Comparison of ENCODE assay signal across 14 cellular contexts in the genomic region with DNA sequence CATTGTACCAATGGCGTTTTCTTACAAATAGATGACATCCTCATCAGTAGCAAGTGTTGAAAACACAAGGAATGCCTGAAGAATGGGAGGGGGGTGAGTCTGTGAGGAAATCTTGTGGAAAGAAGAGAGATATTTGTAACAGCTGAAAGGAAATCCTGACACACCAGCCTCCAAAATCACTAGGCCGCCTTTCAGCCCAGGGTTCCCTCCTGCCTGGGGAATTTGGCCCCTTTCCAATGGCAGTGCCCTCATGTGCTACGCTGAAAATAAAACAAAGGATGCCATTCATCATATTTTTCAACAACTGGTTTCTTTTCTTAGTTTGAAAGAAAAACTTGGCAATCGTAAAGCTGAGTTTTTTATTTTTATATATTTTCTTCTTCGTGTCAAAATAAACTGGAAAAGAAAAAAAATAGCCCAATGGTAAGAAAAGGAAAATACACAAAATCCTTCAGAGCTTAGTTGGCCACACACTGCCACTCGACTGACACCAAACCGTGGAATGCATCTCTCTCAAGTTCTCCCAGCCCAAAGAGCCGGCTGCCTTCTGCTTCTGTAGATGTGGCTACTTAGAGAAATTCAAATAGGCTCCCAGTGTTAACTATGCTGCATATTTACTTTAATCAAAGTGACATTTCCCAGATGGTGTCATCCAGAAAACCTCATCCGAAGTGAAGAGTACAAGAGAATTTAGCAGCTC. TPM values are rescaled to one million over a fixed set of nuclear protein-coding genes. Genes with fewer than 3 reads are reported as not detected.
DNase-seq lines count a peak whose midpoint lies in the region; ATAC-seq and TF ChIP-seq lines count a peak whose summit lies in the region.
"Had no signal": no experiment of that assay in that cellular context is flagged by ENCODE, and none has a peak within 500 bp of the region (broad histone marks: within the 10 kb centered on the region; RNA-seq: fewer than 3 reads in every experiment).

No MANE protein-coding gene starts in this region.

- H3K27me3 Mint-ChIP-seq in effector memory CD8-positive, alpha-beta T cell: peaks cover 0 to 12% of the 10 kb centered on the region in 2 donors
- no peaks in the 10 kb centered on the region for H3K27me3 Mint-ChIP-seq in CD8-positive, alpha-beta memory T cell

- no peak overlapping the region for H3K27ac Mint-ChIP-seq in effector memory CD8-positive, alpha-beta T cell
- H3K27ac Mint-ChIP-seq in CD8-positive, alpha-beta memory T cell: no peak overlapping the region

- H3K4me3 ChIP-seq in astrocyte of the cerebellum (ENCODE audit: low read depth, low read length) (no peak overlapping the region), left ventricle myocardium inferior (no peak overlapping the region)
- no peak overlapping the region for H3K4me3 ChIP-seq in CD8-positive, alpha-beta memory T cell (ENCODE audit: low read length)
- H3K4me3 ChIP-seq: spleen had no signal

- H3K27me3 ChIP-seq in left ventricle myocardium inferior (ENCODE audit: low read depth): no peaks in the 10 kb centered on the region
- H3K27me3 ChIP-seq in CD8-positive, alpha-beta memory T cell (ENCODE audit: insufficient read depth, low read length, poor library complexity, severe bottlenecking): no peaks in the 10 kb centered on the region
- H3K27me3 ChIP-seq: spleen had no signal

- TF ChIP-seq CTCF in astrocyte of the cerebellum (IDR thresholded peaks at IDR 0.05; ENCODE audit: low read depth, low read length, missing control alignments) (no peak), left ventricle myocardium inferior (IDR thresholded peaks at IDR 0.05; ENCODE audit: borderline replicate concordance) (no peak)

- intact Hi-C loops in left ventricle myocardium inferior (cut with micrococcal nuclease): no loop called here

- no peaks in the 10 kb centered on the region for H3K9me3 Mint-ChIP-seq in effector memory CD8-positive, alpha-beta T cell
- no peaks in the 10 kb centered on the region for H3K9me3 Mint-ChIP-seq in CD8-positive, alpha-beta memory T cell

- no peak overlapping the region for H3K27ac ChIP-seq in left ventricle myocardium inferior (replicated peaks)
- H3K27ac ChIP-seq in CD8-positive, alpha-beta memory T cell (ENCODE audit: low read depth, low read length): no peak overlapping the region
- H3K27ac ChIP-seq: spleen had no signal

- H3K9me3 ChIP-seq in left ventricle myocardium inferior (replicated peaks): no peaks in the 10 kb centered on the region
- no peaks in the 10 kb centered on the region for H3K9me3 ChIP-seq in CD8-positive, alpha-beta memory T cell (ENCODE audit: low read length)
- H3K9me3 ChIP-seq: spleen had no signal

- peaks cover 11% of the 10 kb centered on the region for H3K4me1 ChIP-seq in left ventricle myocardium inferior
- H3K4me1 ChIP-seq in CD8-positive, alpha-beta memory T cell (ENCODE audit: insufficient read depth, low read length): no peaks in the 10 kb centered on the region

- no peaks in the 10 kb centered on the region for H3K36me3 Mint-ChIP-seq in effector memory CD8-positive, alpha-beta T cell (ENCODE audit: insufficient read depth)
- no peaks in the 10 kb centered on the region for H3K36me3 Mint-ChIP-seq in CD8-positive, alpha-beta memory T cell

- no peaks in the 10 kb centered on the region for H3K4me1 Mint-ChIP-seq in effector memory CD8-positive, alpha-beta T cell (ENCODE audit: low read depth in 2 of 2)
- H3K4me1 Mint-ChIP-seq in CD8-positive, alpha-beta memory T cell: peaks cover 0 to 2% (median 2%) of the 10 kb centered on the region in 3 donors

- POLR2A ChIA-PET in CD8-positive, alpha-beta memory T cell (lab: Charles Lee): no interaction called here

- in situ Hi-C loops in G401 (cut with HindIII; ENCODE audit: low sequenced_read_pairs) (no loop called here), astrocyte of the cerebellum (cut with HindIII; ENCODE audit: low sequenced_read_pairs) (no loop called here)

- ATAC-seq in effector memory CD8-positive, alpha-beta T cell (replicated peaks): no peak
- ATAC-seq in GM21576 (IDR thresholded peaks at IDR 0.05; ENCODE audit: unreplicated experiment): no peak
- ATAC-seq: HCT116 had no signal

- H3K4me3 Mint-ChIP-seq in effector memory CD8-positive, alpha-beta T cell: no peak overlapping the region
- H3K4me3 Mint-ChIP-seq in CD8-positive, alpha-beta memory T cell: no peak overlapping the region

- CTCF ChIA-PET in CD8-positive, alpha-beta memory T cell (lab: Charles Lee): interaction anchor here (1.7 kb wide), 1 partner anchor 59 kb away, joined by 4 read pairs; no protein-coding TSS in a partner anchor

- H3K36me3 ChIP-seq in left ventricle myocardium inferior: no peaks in the 10 kb centered on the region
- H3K36me3 ChIP-seq in CD8-positive, alpha-beta memory T cell (ENCODE audit: insufficient read depth, low read length): no peaks in the 10 kb centered on the region
- H3K36me3 ChIP-seq: spleen had no signal

- DNase-seq in G401 (ENCODE audit: low spot score): peak; percentile 13
- peak; percentile 34 for DNase-seq in astrocyte of the cerebellum (ENCODE audit: low read depth)
- DNase-seq in left ventricle myocardium inferior: peak; percentile 27
- DNase-seq in pulmonary artery endothelial cell (ENCODE audit: low read depth, low spot score): peak; percentile 32
- no peak for DNase-seq in NK-92 (lab: John Stamatoyannopoulos, UW; ENCODE audit: unreplicated experiment)
- no peak for DNase-seq in effector memory CD8-positive, alpha-beta T cell
- DNase-seq in CD8-positive, alpha-beta memory T cell: no peak
- DNase-seq: activated CD4-positive, alpha-beta T cell treated with anti-CD3 and anti-CD28 coated beads, Interleukin-2, amount 50 U/mL, for 48 hours; activated gamma-delta T cell treated with Interleukin-2 at 50 U/mL for 16 hours; cortex of kidney; NCI-H1694 treated with DMSO at 0.1 percent for 48 hours; spleen had no signal

RNA-seq across cellular contexts. Expression of gene FTCDNL1, which starts 52.0 kb away (rescaled TPM):
- 0.10 TPM in 1 of 2 replicates, not detected in the other for total RNA-seq in G401 (2014; rRNA removed; shearing (Covaris generic))
- 2.7 TPM for total RNA-seq in left ventricle myocardium inferior
- total RNA-seq in pulmonary artery endothelial cell: 0.73 and 1.2 TPM in 2 replicates
- total RNA-seq in CD8-positive, alpha-beta memory T cell: 1 to 10 TPM; 3.8 to 5.2 TPM
- polyA plus RNA-seq in CD8-positive, alpha-beta memory T cell: 1.4 TPM

Comparison
In these comparisons a context has a peak if more than half of its experiments do, and no peak if none do; other contexts are left out.
1. DNase-seq: peak in G401 (single experiment), astrocyte of the cerebellum (single experiment), left ventricle myocardium inferior (single experiment) and pulmonary artery endothelial cell (single experiment); none in NK-92 (single experiment), effector memory CD8-positive, alpha-beta T cell (0 of 3) and CD8-positive, alpha-beta memory T cell (0 of 5).